Comparison of ENCODE assay signal across 22 cellular contexts in the genomic region with DNA sequence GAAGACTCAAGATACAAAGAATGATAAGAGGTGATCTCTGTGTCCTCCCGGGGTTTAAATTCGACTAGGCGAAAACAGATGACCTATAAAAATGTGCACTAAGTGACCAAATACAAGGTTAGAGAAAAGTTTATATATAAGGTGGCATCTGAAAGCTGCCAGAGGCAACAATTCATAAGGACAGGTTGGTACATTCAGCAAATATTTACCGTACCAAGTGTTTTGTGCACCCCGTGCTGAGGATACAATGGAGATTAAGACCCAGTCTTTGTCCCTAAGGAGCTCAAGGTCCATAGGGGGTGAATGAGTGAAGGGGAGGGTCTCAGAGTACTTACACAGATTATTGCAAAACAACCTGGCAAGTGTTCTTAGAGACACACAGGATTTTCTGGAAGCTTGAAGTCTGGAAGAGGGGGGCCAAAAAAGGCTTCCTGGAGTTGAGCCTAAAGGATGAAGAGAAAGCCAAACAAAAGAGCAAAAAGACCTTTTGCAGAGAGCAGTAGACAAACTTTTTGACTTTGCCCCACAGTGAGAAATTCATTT.
DNase-seq lines count a peak whose midpoint lies in the region; ATAC-seq and TF ChIP-seq lines count a peak whose summit lies in the region.
"Had no signal": no experiment of that assay in that cellular context is flagged by ENCODE, and none has a peak within 500 bp of the region (broad histone marks: within the 10 kb centered on the region; RNA-seq: fewer than 3 reads in every experiment).

No MANE protein-coding gene starts in this region.

- H3K4ac ChIP-seq in H9 (ENCODE audit: low read depth, low read length), result no peak overlapping the region

- H2BK5ac ChIP-seq in H9 (ENCODE audit: insufficient read length, low read length), result no peak overlapping the region

- H2BK15ac ChIP-seq in H9 (ENCODE audit: low read depth, low read length), result no peak overlapping the region

- WGBS in H9 (ENCODE audit: extremely low coverage, insufficient read length, low lambda C conversion rate), result no CpG with 5 or more reads among the region's 5 CpGs

- H3K4me3 Mint-ChIP-seq in H9, result peak overlapping the region; percentile 45 to 74
- H3K4me3 Mint-ChIP-seq in neural progenitor cell, result no peak overlapping the region

- TF ChIP-seq CTCF in H9 (conservative IDR thresholded peaks at IDR 0.05) (no peak), neural progenitor cell (IDR thresholded peaks at IDR 0.05) (no peak)

- H3K14ac ChIP-seq in H9 (ENCODE audit: insufficient read depth, low read length), result no peak overlapping the region

- H3K9me3 ChIP-seq in H9 (ENCODE audit: control insufficient read depth, low read depth, low read length) (no peaks in the 10 kb centered on the region), iPS-15b (ENCODE audit: control insufficient read depth, insufficient read depth, low read length) (no peaks in the 10 kb centered on the region), neural progenitor cell (ENCODE audit: low read depth) (no peaks in the 10 kb centered on the region)
- H3K9me3 ChIP-seq: BE2C had no signal

- H3K27me3 Mint-ChIP-seq in H9 (ENCODE audit: low read depth), result peaks cover 34% of the 10 kb centered on the region
- H3K27me3 Mint-ChIP-seq in neural progenitor cell (ENCODE audit: insufficient read depth, low read depth), result peaks cover 12% of the 10 kb centered on the region

- H3K4me2 ChIP-seq in H9 (ENCODE audit: insufficient read depth, insufficient read length, low read length) (peak overlapping the region; percentile 81), neural progenitor cell (peak overlapping the region; percentile 60)
- H3K4me2 ChIP-seq: PC-9 had no signal

- H3K9ac ChIP-seq in H9 (ENCODE audit: extremely low read depth, insufficient read length, low read length) (no peak overlapping the region), iPS-15b (ENCODE audit: low read depth, low read length) (peak overlapping the region; percentile 9), neural progenitor cell (no peak overlapping the region)

- no peak overlapping the region for H2BK20ac ChIP-seq in H9 (ENCODE audit: low read depth, low read length, poor library complexity, severe bottlenecking)

- H4K5ac ChIP-seq in H9 (ENCODE audit: insufficient read length, low read depth, low read length), result no peak overlapping the region

- H2BK12ac ChIP-seq in H9 (ENCODE audit: insufficient read length, low read depth, low read length), result no peak overlapping the region

- H2AFZ ChIP-seq in H9 (ENCODE audit: low read length) (no peak overlapping the region), neural progenitor cell (replicated peaks) (no peak overlapping the region)
- H2AFZ ChIP-seq: PC-9 had no signal

- no peak overlapping the region for H2AK5ac ChIP-seq in H9 (ENCODE audit: insufficient read length, low read length)

- no peak overlapping the region for H4K8ac ChIP-seq in H9 (replicated peaks; ENCODE audit: insufficient read length, low read depth, low read length)

- H3K9me3 Mint-ChIP-seq in H9 (peaks cover 0 to 3% of the 10 kb centered on the region in 2 experiments; a peak in 2 of 5 replicates), neural progenitor cell (no peaks in the 10 kb centered on the region)

- H3K36me3 ChIP-seq in iPS-15b (ENCODE audit: control insufficient read depth, insufficient read depth, low read length), result no peaks in the 10 kb centered on the region
- no peaks in the 10 kb centered on the region for H3K36me3 ChIP-seq in neural progenitor cell
- H3K36me3 ChIP-seq: BE2C had no signal

- peak overlapping the region; percentile 15 for H3K4me3 ChIP-seq in iPS-15b (ENCODE audit: low read depth, low read length)
- H3K4me3 ChIP-seq in neural progenitor cell, result peak overlapping the region; percentile 12
- H3K4me3 ChIP-seq: PC-9, SK-N-MC had no signal

- H3K36me3 Mint-ChIP-seq in H9 (ENCODE audit: insufficient read depth in 1 of 3, low read depth in 3 of 3), result 0 out of 7 replicates have a peak, but pooled peaks cover 0 to 4% (median 2%) of the 10 kb centered on the region in 3 experiments
- H3K36me3 Mint-ChIP-seq in neural progenitor cell, result no peaks in the 10 kb centered on the region

- DNase-seq in H9, result no peak
- peak; percentile 35 for DNase-seq in NCI-H69 (lab: John Stamatoyannopoulos, UW)
- peak; percentile 80 for DNase-seq in neural progenitor cell (ENCODE audit: low spot score)
- DNase-seq: BE2C, DMS79, KG1, NCI-H1105, NCI-H146, NCI-H2029 treated with DMSO at 0.1 percent for 48 hours, NCI-H2171, NCI-H345, NCI-H524, PC-9, SHP77 treated with DMSO at 0.1 percent for 48 hours, SW 1271 had no signal

- H3K56ac ChIP-seq in H9 (ENCODE audit: insufficient read length, low read depth, low read length), result no peak overlapping the region

- no peak overlapping the region for H4K91ac ChIP-seq in H9 (ENCODE audit: insufficient read length, low read depth, low read length)

- ATAC-seq in GM19324 (IDR thresholded peaks at IDR 0.05; ENCODE audit: low FRiP score, unreplicated experiment) (no peak), HG02798 (IDR thresholded peaks at IDR 0.05; ENCODE audit: poor library complexity, unreplicated experiment) (no peak), GM18517 (IDR thresholded peaks at IDR 0.05; ENCODE audit: unreplicated experiment) (no peak), GM21447 (IDR thresholded peaks at IDR 0.05; ENCODE audit: unreplicated experiment) (no peak)

- H3K27ac Mint-ChIP-seq in H9, result peak overlapping the region; percentile 45 to 95 (median 66); a peak in 6 of 7 replicates
- H3K27ac Mint-ChIP-seq in neural progenitor cell, result no peak overlapping the region

- H3K27me3 ChIP-seq in H9 (ENCODE audit: insufficient read depth, low read length) (peaks cover 3% of the 10 kb centered on the region; the same call in 1 of the 2 replicates), iPS-15b (ENCODE audit: control insufficient read depth, insufficient read depth, low read length) (no peaks in the 10 kb centered on the region), neural progenitor cell (no peaks in the 10 kb centered on the region)
- H3K27me3 ChIP-seq: BE2C had no signal

- H4K20me1 ChIP-seq in H9 (ENCODE audit: control insufficient read depth, insufficient read depth, insufficient read length), result no peaks in the 10 kb centered on the region
- no peaks in the 10 kb centered on the region for H4K20me1 ChIP-seq in neural progenitor cell (ENCODE audit: low read depth)

- no peaks in the 10 kb centered on the region for H3K79me1 ChIP-seq in H9 (ENCODE audit: insufficient read depth, low read depth, low read length, poor library complexity, severe bottlenecking)

- H3F3A ChIP-seq in neural progenitor cell (ENCODE audit: low read depth), result peaks cover 39% of the 10 kb centered on the region

- H3K4me1 Mint-ChIP-seq in H9, result peaks cover 41 to 42% of the 10 kb centered on the region in 2 experiments
- peaks cover 23% of the 10 kb centered on the region for H3K4me1 Mint-ChIP-seq in neural progenitor cell

- no peak overlapping the region for H3K18ac ChIP-seq in H9 (ENCODE audit: insufficient read length, low read depth, low read length)

- H3K23me2 ChIP-seq in H9 (ENCODE audit: insufficient read length, low read depth, low read length, poor library complexity, severe bottlenecking), result peaks cover 4% of the 10 kb centered on the region

- H2BK120ac ChIP-seq in H9 (ENCODE audit: low read depth, low read length, poor library complexity, severe bottlenecking), result no peak overlapping the region

- H3T11ph ChIP-seq in H9 (ENCODE audit: low read length), result no peak overlapping the region

- H3K4me1 ChIP-seq in H9 (ENCODE audit: insufficient read depth, low read length), result peaks cover 7% of the 10 kb centered on the region
- peaks cover 10% of the 10 kb centered on the region for H3K4me1 ChIP-seq in iPS-15b (ENCODE audit: control insufficient read depth, insufficient read depth, low read length)
- H3K4me1 ChIP-seq in neural progenitor cell, result peaks cover 33% of the 10 kb centered on the region
- H3K4me1 ChIP-seq: BE2C had no signal

- H3K27ac ChIP-seq in H9 (ENCODE audit: insufficient read length, low read depth, low read length) (no peak overlapping the region), neural progenitor cell (peak overlapping the region; percentile 51)
- H3K27ac ChIP-seq: PC-9, RWPE1, SK-N-MC had no signal

- H3K79me2 ChIP-seq in H9 (ENCODE audit: insufficient read depth, low read length) (no peaks in the 10 kb centered on the region), neural progenitor cell (ENCODE audit: low read depth) (no peaks in the 10 kb centered on the region)

- H3K23ac ChIP-seq in H9 (ENCODE audit: insufficient read length, low read depth, low read length), result no peak overlapping the region
